In the genomic region with DNA sequence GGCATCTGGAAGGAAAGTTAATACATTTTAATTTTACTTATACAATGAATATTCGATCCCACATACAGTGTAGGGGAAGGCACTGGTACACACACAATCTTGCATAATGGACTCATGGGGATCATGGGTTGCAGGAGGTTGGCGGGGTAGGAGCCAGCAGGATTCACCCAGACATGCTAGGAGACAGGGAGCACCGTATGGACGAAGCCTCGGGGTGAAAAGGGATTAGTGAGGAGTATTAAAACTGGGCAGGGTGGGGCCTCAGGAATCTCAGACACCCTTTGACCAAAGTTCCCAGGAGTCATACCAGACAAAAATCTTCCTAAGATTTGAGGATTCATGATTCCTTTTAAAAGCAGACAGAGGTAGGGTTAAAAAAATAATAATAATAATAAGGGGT, we compare ENCODE assay signal across 18 cellular contexts.
"Had no signal": no experiment of that assay in that cellular context is flagged by ENCODE, and none has a peak within 500 bp of the region (broad histone marks: within the 10 kb centered on the region; RNA-seq: fewer than 3 reads in every experiment).

No MANE protein-coding gene starts in this region.

- H3K36me3 ChIP-seq: left ventricle myocardium inferior, lower lobe of right lung had no signal

- H3K9me3 ChIP-seq: left ventricle myocardium inferior, lower lobe of right lung had no signal

- DNase-seq: effector CD4-positive, alpha-beta T cell; endodermal cell; erythroblast; foreskin keratinocyte; kidney; left cardiac atrium; left ventricle myocardium inferior; lower lobe of right lung; mesendoderm; naive thymus-derived CD8-positive, alpha-beta T cell; posterior cingulate gyrus; right cardiac atrium; small intestine; stimulated activated CD4-positive, alpha-beta T cell treated with anti-CD3 and anti-CD28 coated beads, Interleukin-12 subunit alpha, Interleukin-12 subunit beta, amount 100 ng/mL, for 4 hours; stimulated activated naive CD4-positive, alpha-beta T cell treated with Interleukin-2 at 50 U/mL for 16 hours had no signal

- H3K27ac Mint-ChIP-seq: endodermal cell; naive thymus-derived CD8-positive, alpha-beta T cell; type B pancreatic cell had no signal

- ATAC-seq: left cardiac atrium; lower lobe of right lung; naive thymus-derived CD8-positive, alpha-beta T cell; right cardiac atrium had no signal

- H3K4me1 ChIP-seq: lower lobe of right lung had no signal

- H3K36me3 Mint-ChIP-seq: naive thymus-derived CD8-positive, alpha-beta T cell had no signal

- H3K4me3 ChIP-seq: coronary artery, left ventricle myocardium inferior, lower lobe of right lung had no signal

- H3K4me3 Mint-ChIP-seq: endodermal cell; naive thymus-derived CD8-positive, alpha-beta T cell; neural crest cell; type B pancreatic cell had no signal

- H3K27ac ChIP-seq: coronary artery, foreskin keratinocyte, left ventricle myocardium inferior, lower lobe of right lung had no signal
